Comparison of ENCODE assay signal across 9 cellular contexts in genomic region chr3:150384517-150385212, GRCh38. TPM values are rescaled to one million over a fixed set of nuclear protein-coding genes. Genes with fewer than 3 reads are reported as not detected.
DNase-seq lines count a peak whose midpoint lies in the region; ATAC-seq and TF ChIP-seq lines count a peak whose summit lies in the region.
"Had no signal": no experiment of that assay in that cellular context is flagged by ENCODE, and none has a peak within 500 bp of the region (broad histone marks: within the 10 kb centered on the region; RNA-seq: fewer than 3 reads in every experiment).

No MANE protein-coding gene starts in this region.

- H3K27ac Mint-ChIP-seq in glutamatergic neuron (ENCODE audit: unreplicated experiment), result no peak overlapping the region

- no peaks in the 10 kb centered on the region for H3K9me3 ChIP-seq in spleen

- peaks cover 3 to 35% (median 16%) of the 10 kb centered on the region in 6 donors for H3K4me1 ChIP-seq in spleen

- peaks cover 6% of the 10 kb centered on the region for H3K4me1 Mint-ChIP-seq in glutamatergic neuron (ENCODE audit: low read depth, unreplicated experiment)

- TF ChIP-seq CTCF in glutamatergic neuron (IDR thresholded peaks at IDR 0.05; ENCODE audit: partially characterized antibody, unreplicated experiment), result peak; percentile 53
- TF ChIP-seq CTCF in spleen (IDR thresholded peaks at IDR 0.05 in 8 of 11, conservative IDR thresholded peaks at IDR 0.05 in 3 of 11), result peak in 10 of 11 experiments; percentile 34 to 91 (median 73)

- 31 to 40% (median 32%) methylated on average over 14 of the region's 14 CpGs for WGBS in spleen, 5 donors

- ATAC-seq in GM18505 (IDR thresholded peaks at IDR 0.05; ENCODE audit: unreplicated experiment), result peak; percentile 98

- no peak for TF ChIP-seq POLR2A in GM18505 (IDR thresholded peaks at IDR 0.05; ENCODE audit: borderline replicate concordance, extremely low read depth, insufficient read depth, insufficient read length)
- TF ChIP-seq POLR2A in spleen (IDR thresholded peaks at IDR 0.05), result peak in 1 of 3 donors; percentile 17

- DNase-seq in HEK293T (ENCODE audit: extremely low spot score) (peak; percentile 81), NAMALWA (ENCODE audit: low spot score) (peak; percentile 98), activated T-cell treated with anti-CD3 and anti-CD28 coated beads for 1 hour (ENCODE audit: low read depth) (peak; percentile 9), glutamatergic neuron (peak; percentile 40), spleen (peak; percentile 82), NCI-H187 (lab: John Stamatoyannopoulos, UW) (no peak), cerebellum (ENCODE audit: low spot score) (no peak)

- no peaks in the 10 kb centered on the region for H3K36me3 ChIP-seq in spleen

- peak overlapping the region; percentile 59 for H3K4me3 Mint-ChIP-seq in glutamatergic neuron (ENCODE audit: unreplicated experiment)

- H3K27me3 ChIP-seq in spleen (replicated peaks in 1 of 7), result no peaks in the 10 kb centered on the region

- intact Hi-C loops in spleen (cut with DNase I; ENCODE audit: low total_unique reads), result no loop called here

- peak overlapping the region in 3 of 8 donors; percentile 3 to 44 (median 16) for H3K4me3 ChIP-seq in spleen

- H3K27ac ChIP-seq in spleen, result peak overlapping the region; percentile 5 to 78 (median 68)
- H3K27ac ChIP-seq: parathyroid adenoma had no signal

- POLR2A ChIA-PET in HEK293T (lab: Yijun Ruan, JAX), result interaction anchor here (1.0 kb wide), 3 partner anchors 10 to 24 kb away, joined by 3 to 4 read pairs (median 4); partner anchors contain the start of gene TSC22D2

- no peaks in the 10 kb centered on the region for H3K9me3 Mint-ChIP-seq in glutamatergic neuron (ENCODE audit: unreplicated experiment)

- H3K36me3 Mint-ChIP-seq in glutamatergic neuron (ENCODE audit: unreplicated experiment), result no peaks in the 10 kb centered on the region

- peaks cover 1% of the 10 kb centered on the region for H3K27me3 Mint-ChIP-seq in glutamatergic neuron (ENCODE audit: unreplicated experiment)

- CTCF ChIA-PET in HEK293T (lab: Yijun Ruan, JAX), result interaction anchor here (0.5 to 1.1 kb wide), 8 partner anchors 12 to 313 kb away, joined by 3 to 4 read pairs (median 3); no protein-coding TSS in a partner anchor

TF ChIP-seq in HEK293T, 16 proteins besides CTCF, POLR2A, EP300 and RAD21:
- peak; percentile 89 for TF ChIP-seq ZNF384 (IDR thresholded peaks at IDR 0.05)
- TF ChIP-seq SP1 (IDR thresholded peaks at IDR 0.05), result no peak
- no peak for TF ChIP-seq SUZ12 (IDR thresholded peaks at IDR 0.05)
- TF ChIP-seq PKNOX1 (IDR thresholded peaks at IDR 0.05), result peak; percentile 82
- peak; percentile 65 for TF ChIP-seq L3MBTL2 (conservative IDR thresholded peaks at IDR 0.05)
TF ChIP-seq in HEK293T: peak in this region for 3.

RNA-seq across cellular contexts. Expression of gene TSC22D2, which starts 23.4 kb away (rescaled TPM):
- total RNA-seq in glutamatergic neuron (ENCODE audit: unreplicated experiment) (87.3 TPM), spleen (10 to 100 TPM; 19.8 to 34.8 (median 28.7) TPM), cerebellum (39.0 TPM)
- 10 to 100 TPM in 1 of 3 donors, 1 to 10 TPM in 2; 8.4 to 10.3 (median 9.8) TPM for polyA plus RNA-seq in spleen

Comparison
In these comparisons a context has a peak if more than half of its experiments do, and no peak if none do; other contexts are left out.
1. DNase-seq: peak in HEK293T (single experiment), NAMALWA (single experiment), activated T-cell treated with anti-CD3 and anti-CD28 coated beads for 1 hour (single experiment), glutamatergic neuron (single experiment) and spleen (single experiment); none in NCI-H187 (0 of 2) and cerebellum (single experiment).